ENCODE assay signal across 8 cellular contexts in the genomic region with DNA sequence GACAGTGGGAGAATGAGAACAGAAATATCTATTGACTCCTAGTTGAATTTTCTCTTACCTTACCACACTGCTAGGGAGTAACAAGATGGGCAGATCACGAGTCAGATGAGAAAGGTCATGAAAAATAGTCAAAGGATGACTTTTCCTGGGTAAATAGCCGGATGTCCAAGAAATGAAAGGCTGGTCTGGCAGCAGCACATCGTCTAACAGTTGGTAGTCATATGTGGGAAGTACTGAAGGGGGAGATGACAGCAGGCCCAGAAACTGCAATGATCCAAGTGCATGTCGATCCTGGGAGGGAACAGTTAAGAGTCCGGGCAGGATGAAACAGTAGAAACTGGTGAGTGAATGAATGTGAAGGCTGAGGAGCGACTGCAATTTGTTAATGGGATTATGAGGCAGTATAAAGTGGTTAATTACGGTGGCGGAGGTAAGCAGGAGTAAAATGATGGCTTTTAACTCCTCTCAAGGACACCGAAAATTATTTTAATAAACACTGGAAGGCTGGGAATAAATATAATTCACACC. TPM values are rescaled to one million over a fixed set of nuclear protein-coding genes. Genes with fewer than 3 reads are reported as not detected.
A peak's percentile ranks its signal among the peaks of the same experiment; 100 is the strongest.
DNase-seq lines count a peak whose midpoint lies in the region; ATAC-seq, FAIRE-seq and TF ChIP-seq lines count a peak whose summit lies in the region.

No MANE protein-coding gene starts in this region.

- H3K36me3 Mint-ChIP-seq in activated naive CD4-positive, alpha-beta T cell treated with anti-CD3 and anti-CD28 coated beads, Interleukin-2, amount 50 U/mL, for 24 hours, result peaks cover 2% of the 10 kb centered on the region

- peak overlapping the region; percentile 91 to 100 (median 99) for H3K27ac ChIP-seq in adrenal gland

- TF ChIP-seq CTCF in adrenal gland (IDR thresholded peaks at IDR 0.05), result peak in 3 of 6 experiments; percentile 15 to 24 (median 23)
- TF ChIP-seq CTCF in D721Med (IDR thresholded peaks at IDR 0.05; ENCODE audit: insufficient read depth, missing control alignments), result no peak

- H3K27me3 ChIP-seq in adrenal gland, result no peaks in the 10 kb centered on the region

- FAIRE-seq in D721Med (lab: Jason Lieb, UNC), result no peak

- peaks cover 40% of the 10 kb centered on the region for H3K4me1 Mint-ChIP-seq in activated naive CD4-positive, alpha-beta T cell treated with anti-CD3 and anti-CD28 coated beads, Interleukin-2, amount 50 U/mL, for 24 hours

- no peak for DNase-seq in activated naive CD4-positive, alpha-beta T cell (lab: John Stamatoyannopoulos, UW)
- DNase-seq in NCI-H345 (lab: John Stamatoyannopoulos, UW) (peak; percentile 34), adrenal gland (peak in 6 of 7 donors; percentile 41 to 72 (median 46)), left cardiac atrium (peak; percentile 38), renal cortical epithelial cell (ENCODE audit: low read depth) (peak; percentile 67), D721Med (ENCODE audit: insufficient read length, low spot score) (no peak)
- DNase-seq in activated CD8-positive, alpha-beta memory T cell treated with anti-CD3 and anti-CD28 coated beads for 24 hours, result no peak

- WGBS in adrenal gland, 4 donors, result 3 to 8% (median 6%) methylated on average over 9 of the region's 9 CpGs

- H3K4me3 ChIP-seq in adrenal gland, result peak overlapping the region in 3 of 4 donors; percentile 46 to 73 (median 59)

- peak; percentile 13 to 54 for ATAC-seq in left cardiac atrium

- H3K4me3 Mint-ChIP-seq in activated naive CD4-positive, alpha-beta T cell treated with anti-CD3 and anti-CD28 coated beads, Interleukin-2, amount 50 U/mL, for 24 hours, result peak overlapping the region; percentile 93

- TF ChIP-seq POLR2A in adrenal gland (IDR thresholded peaks at IDR 0.05), result peak in 1 of 2 donors; percentile 31

- H3K9me3 Mint-ChIP-seq in activated naive CD4-positive, alpha-beta T cell treated with anti-CD3 and anti-CD28 coated beads, Interleukin-2, amount 50 U/mL, for 24 hours, result no peaks in the 10 kb centered on the region

- no peaks in the 10 kb centered on the region for H3K27me3 Mint-ChIP-seq in activated naive CD4-positive, alpha-beta T cell treated with anti-CD3 and anti-CD28 coated beads, Interleukin-2, amount 50 U/mL, for 24 hours

- no peaks in the 10 kb centered on the region for H3K36me3 ChIP-seq in adrenal gland (replicated peaks in 1 of 2)

- intact Hi-C loops in adrenal gland (cut with DNase I), result loop anchor here in 1 of 2 donors (10.0 kb wide), 1 partner anchor 85 kb away; no protein-coding TSS in a partner anchor
- intact Hi-C loops in left cardiac atrium (cut with DNase I), result no loop called here

- H3K9me3 ChIP-seq in adrenal gland (replicated peaks in 1 of 3), result no peaks in the 10 kb centered on the region

- H3K27ac Mint-ChIP-seq in activated naive CD4-positive, alpha-beta T cell treated with anti-CD3 and anti-CD28 coated beads, Interleukin-2, amount 50 U/mL, for 24 hours, result peak overlapping the region; percentile 98

- peaks cover 15 to 52% of the 10 kb centered on the region in 2 donors for H3K4me1 ChIP-seq in adrenal gland (replicated peaks in 1 of 2)

RNA-seq across cellular contexts. Expression of gene ERC1, which starts 1.2 kb away (rescaled TPM):
- total RNA-seq in adrenal gland, result 10 to 100 TPM; 30.0 to 79.5 (median 58.6) TPM
- 10 to 100 TPM in 2 of 3 donors, 1 to 10 TPM in 1; 4.1 to 41.4 (median 16.1) TPM for polyA plus RNA-seq in adrenal gland
- total RNA-seq in left cardiac atrium, result 10 to 100 TPM; 53.2 to 53.4 TPM
- total RNA-seq in renal cortical epithelial cell, result 21.0 and 79.3 TPM in 2 replicates

RNA-seq across cellular contexts. Expression of gene RAD52, which starts 40.3 kb away (rescaled TPM):
- total RNA-seq in adrenal gland, result 10 to 100 TPM in 4 of 8 donors, 1 to 10 TPM in 4; 5.5 to 22.6 (median 10.2) TPM
- polyA plus RNA-seq in adrenal gland, result 10 to 100 TPM; 10.4 to 14.5 (median 11.8) TPM
- total RNA-seq in left cardiac atrium, result 1 to 10 TPM; 6.4 to 6.8 TPM
- 11.6 and 18.4 TPM in 2 replicates for total RNA-seq in renal cortical epithelial cell

Comparison
In these comparisons a context has a peak if more than half of its experiments do, and no peak if none do; other contexts are left out.
1. DNase-seq: peak in NCI-H345 (single experiment), adrenal gland (6 of 7), left cardiac atrium (single experiment) and renal cortical epithelial cell (single experiment); none in activated naive CD4-positive, alpha-beta T cell (0 of 4), D721Med (single experiment) and activated CD8-positive, alpha-beta memory T cell treated with anti-CD3 and anti-CD28 coated beads for 24 hours (single experiment).